1 cellular context compared by ENCODE assay signal in genomic region chr16:89195521-89196171, GRCh38.
TF ChIP-seq lines count a peak whose summit lies in the region.

No MANE protein-coding gene starts in this region.

TF ChIP-seq in HEK293T, 16 proteins besides CTCF, POLR2A, EP300 and RAD21 (continued from another document):
- TF ChIP-seq SP1 (IDR thresholded peaks at IDR 0.05), result no peak
- no peak for TF ChIP-seq LEF1 (IDR thresholded peaks at IDR 0.05; ENCODE audit: borderline replicate concordance)
- TF ChIP-seq FOXA1 (IDR thresholded peaks at IDR 0.05), result no peak
- TF ChIP-seq BHLHE40 (IDR thresholded peaks at IDR 0.05; ENCODE audit: borderline replicate concordance), result no peak
